Comparison of ENCODE assay signal across 1 cellular context in genomic region chr9:98811051-98811650, GRCh38.
TF ChIP-seq lines count a peak whose summit lies in the region.

No MANE protein-coding gene starts in this region.

TF ChIP-seq in SK-N-SH, 30 proteins besides CTCF, POLR2A, EP300 and RAD21 (continued from another document):
- TF ChIP-seq FOXM1 (IDR thresholded peaks at IDR 0.05; ENCODE audit: low read depth): no peak
- 0 out of 2 replicates have a peak, but pooled peaks have one; percentile 18 for TF ChIP-seq JUND (IDR thresholded peaks at IDR 0.05)
- no peak for TF ChIP-seq SIN3A (IDR thresholded peaks at IDR 0.05; ENCODE audit: borderline replicate concordance, low read depth, low read length)
- no peak for TF ChIP-seq RCOR1 (IDR thresholded peaks at IDR 0.05; ENCODE audit: low read length)
- TF ChIP-seq CHD2 (IDR thresholded peaks at IDR 0.05; ENCODE audit: low read length, partially characterized antibody): no peak
- no peak for TF ChIP-seq EZH2phosphoT487 (IDR thresholded peaks at IDR 0.05; ENCODE audit: borderline replicate concordance, low read depth)
- TF ChIP-seq GATA2 (CRISPR knock-in tag; IDR thresholded peaks at IDR 0.05): no peak
- TF ChIP-seq IRF3 (IDR thresholded peaks at IDR 0.05; ENCODE audit: low read depth, low read length): no peak
- TF ChIP-seq YY1 (IDR thresholded peaks at IDR 0.05; ENCODE audit: low read depth): no peak
- no peak for TF ChIP-seq USF2 (IDR thresholded peaks at IDR 0.05; ENCODE audit: borderline replicate concordance, low read depth, low read length)
- TF ChIP-seq MAX (IDR thresholded peaks at IDR 0.05; ENCODE audit: low read depth): no peak
- no peak for TF ChIP-seq GABPA (IDR thresholded peaks at IDR 0.05; ENCODE audit: low read depth)
- no peak for TF ChIP-seq NFIC (IDR thresholded peaks at IDR 0.05; ENCODE audit: borderline replicate concordance)
- no peak for TF ChIP-seq USF1 (IDR thresholded peaks at IDR 0.05; ENCODE audit: borderline replicate concordance, low read depth)
- no peak for TF ChIP-seq ELF1 (IDR thresholded peaks at IDR 0.05)
- no peak for TF ChIP-seq SMC3 (IDR thresholded peaks at IDR 0.05; ENCODE audit: low read depth, low read length)
- no peak for TF ChIP-seq POLR2AphosphoS5 (IDR thresholded peaks at IDR 0.05; ENCODE audit: low read depth, low read length)
- TF ChIP-seq RFX5 (IDR thresholded peaks at IDR 0.05; ENCODE audit: low read length): no peak
- TF ChIP-seq FOXJ3 (CRISPR knock-in tag; IDR thresholded peaks at IDR 0.05): no peak
- TF ChIP-seq MXI1 (IDR thresholded peaks at IDR 0.05; ENCODE audit: low read depth, low read length): no peak
- peak; percentile 14; the same call in 1 of the 2 replicates for TF ChIP-seq PBX3 (IDR thresholded peaks at IDR 0.05)
- 0 out of 2 replicates have a peak, but pooled peaks have one; percentile 19 for TF ChIP-seq TCF12 (IDR thresholded peaks at IDR 0.05)
- no peak for TF ChIP-seq TAF1 (IDR thresholded peaks at IDR 0.05; ENCODE audit: borderline replicate concordance, low read depth, low read length)
